ENCODE assay signal across 15 cellular contexts in genomic region chr16:50520451-50521245, GRCh38. TPM values are rescaled to one million over a fixed set of nuclear protein-coding genes. Genes with fewer than 3 reads are reported as not detected.
DNase-seq lines count a peak whose midpoint lies in the region; ATAC-seq and TF ChIP-seq lines count a peak whose summit lies in the region.
"Had no signal": no experiment of that assay in that cellular context is flagged by ENCODE, and none has a peak within 500 bp of the region (broad histone marks: within the 10 kb centered on the region; RNA-seq: fewer than 3 reads in every experiment).

No MANE protein-coding gene starts in this region.

- H3K27ac Mint-ChIP-seq in CD8-positive, alpha-beta memory T cell, result peak overlapping the region in 1 of 8 donors; percentile 10

- H3K36me3 Mint-ChIP-seq in CD8-positive, alpha-beta memory T cell, result peaks cover 0 to 12% (median 4%) of the 10 kb centered on the region in 3 donors

- RAD21 ChIA-PET in HCT116 (lab: Charles Lee; ENCODE audit: low non-redundant PET in 1 of 2, low total read pairs in 2 of 2, uncharacterized antibody in 2 of 2, unreplicated experiment in 2 of 2), result no interaction called here

- H3K4me1 Mint-ChIP-seq in CD8-positive, alpha-beta memory T cell, result no peaks in the 10 kb centered on the region

- DNase-seq in HCT116 (ENCODE audit: low read depth, low spot score) (no peak), caudate nucleus (lab: John Stamatoyannopoulos, UW) (peak in 53 of 61 donors; percentile 8 to 83 (median 56)), medulla oblongata (ENCODE audit: extremely low spot score) (peak; percentile 85), smooth muscle cell (lab: John Stamatoyannopoulos, UW; ENCODE audit: unreplicated experiment) (no peak), MM.1S (no peak)
- no peak for DNase-seq in CD8-positive, alpha-beta memory T cell
- DNase-seq: activated CD8-positive, alpha-beta memory T cell treated with anti-CD3 and anti-CD28 coated beads, Interleukin-2, amount 50 U/mL, for 4 hours; activated naive CD4-positive, alpha-beta T cell treated with Interleukin-2 at 50 U/mL for 16 hours; body of pancreas; left cardiac atrium; NCI-H2029; NCI-H510A; T1000 had no signal

- intact Hi-C loops in HCT116 (cut with micrococcal nuclease), result no loop called here

- no peak for TF ChIP-seq RAD21 in HCT116 (IDR thresholded peaks at IDR 0.05; ENCODE audit: low read depth)

- BruUV-seq in HCT116 (replicated peaks; lab: Mats Ljungman, UMichigan), result no TSS peak

- H3K36me3 ChIP-seq in HCT116 (ENCODE audit: control insufficient read depth in 1 of 2, insufficient read depth in 2 of 2, low read length in 2 of 2) (no peaks in the 10 kb centered on the region), smooth muscle cell (ENCODE audit: low read depth) (no peaks in the 10 kb centered on the region), MM.1S (replicated peaks; ENCODE audit: insufficient read depth, low read length) (no peaks in the 10 kb centered on the region)
- no peaks in the 10 kb centered on the region for H3K36me3 ChIP-seq in CD8-positive, alpha-beta memory T cell (ENCODE audit: insufficient read depth, low read length)
- H3K36me3 ChIP-seq: SJSA1 had no signal

- H3K4me2 ChIP-seq in HCT116 (ENCODE audit: low read length) (peak overlapping the region; percentile 30), smooth muscle cell (no peak overlapping the region), MM.1S (ENCODE audit: low read depth, low read length) (no peak overlapping the region)

- H2AFZ ChIP-seq in HCT116 (ENCODE audit: low read depth, low read length, poor library complexity, severe bottlenecking) (peak overlapping the region; percentile 35), smooth muscle cell (ENCODE audit: low read depth) (peak overlapping the region; percentile 73), MM.1S (ENCODE audit: low read length) (no peak overlapping the region)

- H3K79me2 ChIP-seq in HCT116 (ENCODE audit: insufficient read depth, low read length), result no peaks in the 10 kb centered on the region
- no peaks in the 10 kb centered on the region for H3K79me2 ChIP-seq in smooth muscle cell (ENCODE audit: low read depth)
- no peaks in the 10 kb centered on the region for H3K79me2 ChIP-seq in MM.1S (ENCODE audit: low read length)

- CTCF ChIA-PET in HCT116 (lab: Charles Lee), result no interaction called here
- CTCF ChIA-PET in CD8-positive, alpha-beta memory T cell (lab: Charles Lee), result no interaction called here

- H3K9ac ChIP-seq in HCT116 (ENCODE audit: low read length) (no peak overlapping the region), smooth muscle cell (ENCODE audit: low read depth) (no peak overlapping the region), MM.1S (ENCODE audit: low read length) (no peak overlapping the region)

- POLR2A ChIA-PET in HCT116 (lab: Charles Lee), result no interaction called here
- POLR2A ChIA-PET in CD8-positive, alpha-beta memory T cell (lab: Charles Lee), result no interaction called here

- H3K9me3 Mint-ChIP-seq in CD8-positive, alpha-beta memory T cell, result peaks cover 11 to 18% (median 16%) of the 10 kb centered on the region in 5 donors

- H3K27ac ChIP-seq in HCT116 (ENCODE audit: low read depth, low read length) (no peak overlapping the region), caudate nucleus (ENCODE audit: low read depth, low read length) (peak overlapping the region; percentile 85), smooth muscle cell (ENCODE audit: low read depth) (no peak overlapping the region), MM.1S (ENCODE audit: low read length) (no peak overlapping the region)
- no peak overlapping the region for H3K27ac ChIP-seq in CD8-positive, alpha-beta memory T cell (ENCODE audit: low read depth, low read length)
- H3K27ac ChIP-seq: body of pancreas, SJSA1 had no signal

- WGBS in smooth muscle cell (ENCODE audit: low lambda C conversion rate), result 17% methylated on average over 6 of the region's 6 CpGs

- H3K27me3 Mint-ChIP-seq in CD8-positive, alpha-beta memory T cell, result peaks cover 13 to 49% of the 10 kb centered on the region in 2 donors

- no peak for TF ChIP-seq POLR2A in HCT116 (IDR thresholded peaks at IDR 0.05; ENCODE audit: borderline replicate concordance, extremely low read depth, insufficient read depth, insufficient read length)

- H4K20me1 ChIP-seq in HCT116 (ENCODE audit: insufficient read depth) (no peaks in the 10 kb centered on the region), smooth muscle cell (ENCODE audit: low read depth) (no peaks in the 10 kb centered on the region), MM.1S (ENCODE audit: insufficient read depth, low read length) (no peaks in the 10 kb centered on the region)

- H3K4me3 Mint-ChIP-seq in CD8-positive, alpha-beta memory T cell, result no peak overlapping the region

- no peak overlapping the region for H3K4me3 ChIP-seq in HCT116 (replicated peaks in 1 of 2; ENCODE audit: low read depth in 1 of 2, low read length in 2 of 2)
- no peak overlapping the region for H3K4me3 ChIP-seq in smooth muscle cell
- H3K4me3 ChIP-seq in CD8-positive, alpha-beta memory T cell (ENCODE audit: low read length), result no peak overlapping the region
- H3K4me3 ChIP-seq in MM.1S (ENCODE audit: low read length), result no peak overlapping the region
- H3K4me3 ChIP-seq: body of pancreas, SJSA1 had no signal

- peak; percentile 65 for ATAC-seq in HCT116
- no peak for ATAC-seq in HG02970 (IDR thresholded peaks at IDR 0.05; ENCODE audit: low FRiP score, unreplicated experiment)
- ATAC-seq: body of pancreas, left cardiac atrium had no signal

- no peaks in the 10 kb centered on the region for H3K9me2 ChIP-seq in HCT116 (ENCODE audit: insufficient read depth)
- no peaks in the 10 kb centered on the region for H3K9me2 ChIP-seq in MM.1S (replicated peaks; ENCODE audit: insufficient read depth, low read length)

- TF ChIP-seq CTCF in HCT116 (IDR thresholded peaks at IDR 0.05 in 2 of 3, conservative IDR thresholded peaks at IDR 0.05 in 1 of 3; ENCODE audit: borderline replicate concordance in 1 of 3, insufficient read depth in 1 of 3, low read depth in 2 of 3, low read length in 2 of 3) (no peak), smooth muscle cell (IDR thresholded peaks at IDR 0.05; ENCODE audit: borderline replicate concordance, insufficient read depth, poor library complexity, severe bottlenecking) (no peak), MM.1S (IDR thresholded peaks at IDR 0.05; ENCODE audit: low read length) (no peak)

- no peaks in the 10 kb centered on the region for H3F3A ChIP-seq in smooth muscle cell (ENCODE audit: low read depth)
- H3F3A ChIP-seq in MM.1S (ENCODE audit: insufficient read depth, low read length), result no peaks in the 10 kb centered on the region

- H3K9me3 ChIP-seq in HCT116 (ENCODE audit: control insufficient read depth in 1 of 2, insufficient read depth in 1 of 2, low read depth in 1 of 2, low read length in 2 of 2) (peaks cover 0 to 8% of the 10 kb centered on the region in 2 experiments; a peak in 1 of 4 replicates), smooth muscle cell (replicated peaks; ENCODE audit: low read depth) (peaks cover 8% of the 10 kb centered on the region), MM.1S (replicated peaks; ENCODE audit: insufficient read depth, low read length) (no peaks in the 10 kb centered on the region)
- no peaks in the 10 kb centered on the region for H3K9me3 ChIP-seq in CD8-positive, alpha-beta memory T cell (ENCODE audit: low read length)
- H3K9me3 ChIP-seq: body of pancreas, SJSA1 had no signal

- peaks cover 15% of the 10 kb centered on the region for H3K27me3 ChIP-seq in HCT116 (ENCODE audit: insufficient read depth, low read length)
- no peaks in the 10 kb centered on the region for H3K27me3 ChIP-seq in smooth muscle cell (ENCODE audit: low read depth)
- H3K27me3 ChIP-seq in CD8-positive, alpha-beta memory T cell (ENCODE audit: insufficient read depth, low read length, poor library complexity, severe bottlenecking), result no peaks in the 10 kb centered on the region
- H3K27me3 ChIP-seq in MM.1S (replicated peaks; ENCODE audit: insufficient read depth, low read length), result no peaks in the 10 kb centered on the region
- H3K27me3 ChIP-seq: body of pancreas, SJSA1 had no signal

- H3K4me1 ChIP-seq in HCT116 (ENCODE audit: control insufficient read depth in 1 of 2, insufficient read depth in 2 of 2, low read length in 2 of 2), result peaks cover 0 to 7% of the 10 kb centered on the region in 2 experiments; a peak in 1 of 4 replicates
- H3K4me1 ChIP-seq in smooth muscle cell (ENCODE audit: low read depth), result no peaks in the 10 kb centered on the region
- no peaks in the 10 kb centered on the region for H3K4me1 ChIP-seq in CD8-positive, alpha-beta memory T cell (ENCODE audit: insufficient read depth, low read length)
- no peaks in the 10 kb centered on the region for H3K4me1 ChIP-seq in MM.1S (ENCODE audit: low read length)
- H3K4me1 ChIP-seq: body of pancreas, SJSA1 had no signal

TF ChIP-seq in HCT116, 20 proteins besides CTCF, POLR2A, EP300 and RAD21:
- no peak for TF ChIP-seq SRF (IDR thresholded peaks at IDR 0.05; ENCODE audit: low read depth)
- peak; percentile 80 for TF ChIP-seq TCF7L2 (IDR thresholded peaks at IDR 0.05; ENCODE audit: borderline replicate concordance, extremely low read depth, insufficient read depth, insufficient read length)

RNA-seq across cellular contexts. Expression of gene NKD1, which starts 27.5 kb away (rescaled TPM):
- 11.4 TPM for total RNA-seq in HCT116 (2021; ENCODE audit: unreplicated experiment)
- 1.5 and 2.8 TPM in 2 replicates for polyA plus RNA-seq in HCT116 (2012)
- total RNA-seq in smooth muscle cell, result 4.5 and 5.6 TPM in 2 replicates
- polyA plus RNA-seq in smooth muscle cell, result 8.8 and 18.8 TPM in 2 replicates
- total RNA-seq in CD8-positive, alpha-beta memory T cell, result 1 to 10 TPM; 1.2 to 1.5 TPM
- polyA plus RNA-seq in CD8-positive, alpha-beta memory T cell, result 0.45 TPM

Comparison
In these comparisons a context has a peak if more than half of its experiments do, and no peak if none do; other contexts are left out.
1. DNase-seq: peak in caudate nucleus (53 of 61) and medulla oblongata (single experiment); none in HCT116 (single experiment), smooth muscle cell (single experiment), CD8-positive, alpha-beta memory T cell (0 of 5) and MM.1S (single experiment).